In genomic region chr9:69590241-69590640, GRCh38 we compare ENCODE assay signal across 18 cellular contexts.
"Had no signal": no experiment of that assay in that cellular context is flagged by ENCODE, and none has a peak within 500 bp of the region (broad histone marks: within the 10 kb centered on the region; RNA-seq: fewer than 3 reads in every experiment).

No MANE protein-coding gene starts in this region.

- H3K4me3 ChIP-seq: coronary artery, left ventricle myocardium inferior, pancreas, spleen, transverse colon, uterus had no signal

- DNase-seq: activated CD4-positive, alpha-beta T cell treated with anti-CD3 and anti-CD28 coated beads, Interleukin-2, amount 50 U/mL, for 48 hours; erythroblast; foreskin melanocyte; left ventricle myocardium inferior; mammary epithelial cell; naive thymus-derived CD4-positive, alpha-beta T cell; pancreas; retina; spleen; stimulated activated naive CD4-positive, alpha-beta T cell; SW 1271; T-helper 2 cell; transverse colon; uterus had no signal

- H3K9me3 ChIP-seq: left ventricle myocardium inferior, neutrophil, pancreas, spleen, transverse colon, uterus had no signal

- H3K27ac ChIP-seq: coronary artery, left ventricle myocardium inferior, neutrophil, pancreas, spleen, transverse colon, uterus, VCaP had no signal

- H3K36me3 Mint-ChIP-seq: activated naive CD8-positive, alpha-beta T cell; naive thymus-derived CD4-positive, alpha-beta T cell had no signal

- H3K36me3 ChIP-seq: left ventricle myocardium inferior, neutrophil, pancreas, spleen, transverse colon, uterus had no signal

- H3K4me3 Mint-ChIP-seq: activated naive CD8-positive, alpha-beta T cell; naive thymus-derived CD4-positive, alpha-beta T cell had no signal

- ATAC-seq: naive thymus-derived CD4-positive, alpha-beta T cell; pancreas had no signal

- H3K4me1 Mint-ChIP-seq: naive thymus-derived CD4-positive, alpha-beta T cell had no signal

- H3K27ac Mint-ChIP-seq: activated naive CD8-positive, alpha-beta T cell; naive thymus-derived CD4-positive, alpha-beta T cell had no signal

- H3K27me3 ChIP-seq: neutrophil, pancreas, spleen, transverse colon, uterus had no signal

- H3K4me1 ChIP-seq: transverse colon, uterus had no signal
